23 cellular contexts compared by ENCODE assay signal in the genomic region with DNA sequence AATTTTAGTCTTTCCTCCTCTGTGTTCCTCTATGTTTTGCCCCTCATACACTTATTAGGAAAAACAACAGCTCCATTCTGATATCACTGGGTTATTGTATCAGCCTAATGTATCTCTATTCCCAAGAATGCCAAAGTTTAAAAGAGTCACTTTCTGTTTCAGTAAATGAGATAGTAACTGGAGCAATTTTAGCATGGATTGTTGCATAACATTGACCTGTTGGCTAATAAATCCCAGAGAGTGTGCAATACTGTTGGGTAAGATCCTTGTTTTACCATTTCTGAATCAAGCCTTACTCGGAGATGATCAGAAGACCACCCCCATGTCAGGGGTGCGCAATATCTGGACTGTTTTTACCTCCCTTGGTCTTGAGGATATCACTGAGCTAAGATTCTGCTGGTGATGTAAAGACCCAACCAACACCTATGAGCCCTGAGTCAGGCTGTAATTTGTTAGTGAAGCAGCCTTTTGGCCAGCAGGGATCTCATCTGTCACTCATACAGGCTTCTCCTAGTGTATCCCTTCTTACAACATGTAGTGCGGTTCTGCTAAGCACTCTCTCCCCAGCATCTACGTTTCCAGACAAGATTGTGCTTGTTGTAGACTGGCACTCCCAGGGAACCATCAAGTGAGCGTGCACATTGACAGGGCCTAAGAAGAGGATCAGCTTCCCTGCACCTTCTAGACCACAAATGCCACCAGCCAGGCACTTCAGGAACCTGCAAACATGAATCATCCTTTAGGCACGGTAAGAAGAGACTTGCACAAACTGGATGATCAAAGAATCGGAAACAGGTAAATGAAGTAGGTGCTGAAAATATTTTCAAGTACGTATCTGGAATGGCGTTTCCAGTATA. TPM values are rescaled to one million over a fixed set of nuclear protein-coding genes. Genes with fewer than 3 reads are reported as not detected.
DNase-seq lines count a peak whose midpoint lies in the region; ATAC-seq and TF ChIP-seq lines count a peak whose summit lies in the region.
"Had no signal": no experiment of that assay in that cellular context is flagged by ENCODE, and none has a peak within 500 bp of the region (broad histone marks: within the 10 kb centered on the region; RNA-seq: fewer than 3 reads in every experiment).

No MANE protein-coding gene starts in this region.

- no peak overlapping the region for H2AFZ ChIP-seq in PC-9
- H2AFZ ChIP-seq: neural progenitor cell had no signal

- POLR2A ChIA-PET in PC-9 (lab: Charles Lee; ENCODE audit: unreplicated experiment) = no interaction called here

- H3K79me2 ChIP-seq in PC-9 (ENCODE audit: low read depth) = no peaks in the 10 kb centered on the region

- peak; percentile 74 for DNase-seq in SIG-M5 treated with dmso at 0.1 percent for 504 hours (lab: John Stamatoyannopoulos, UW; ENCODE audit: unreplicated experiment)
- DNase-seq in SIG-M5 (lab: John Stamatoyannopoulos, UW) = no peak
- DNase-seq in PC-9 = peak; percentile 30 to 85
- DNase-seq in fibroblast of gingiva (ENCODE audit: low read depth) = peak; percentile 16
- peak; percentile 60 for DNase-seq in renal cortical epithelial cell (ENCODE audit: low read depth)
- no peak for DNase-seq in NCI-H1436 (lab: John Stamatoyannopoulos, UW)
- DNase-seq in activated gamma-delta T cell (lab: John Stamatoyannopoulos, UW) = no peak
- DNase-seq: activated CD4-positive, alpha-beta T cell treated with anti-CD3 and anti-CD28 coated beads, Interleukin-2, amount 10 ng/mL, durations not matched to agents 7 days and 5 days; activated naive CD4-positive, alpha-beta T cell; dermis blood vessel endothelial cell; DMS79 treated with DMSO at 0.1 percent for 48 hours; HFFc6; kidney; midbrain; MM.1S; NCI-H2081 treated with DMSO at 0.1 percent for 48 hours; NCI-H526; stimulated activated naive CD8-positive, alpha-beta T cell treated with anti-CD3 and anti-CD28 coated beads, Interleukin-15, amount 100 ng/mL, for 72 hours had no signal

- H3F3A ChIP-seq in PC-9 (ENCODE audit: insufficient read depth, low read depth) = peaks cover 9% of the 10 kb centered on the region; the same call in 1 of the 2 replicates

- H3K27me3 ChIP-seq in PC-9 (ENCODE audit: insufficient read depth, low read depth) = no peaks in the 10 kb centered on the region
- H3K27me3 ChIP-seq: neural progenitor cell, right atrium auricular region had no signal

- TF ChIP-seq CTCF in PC-9 (conservative IDR thresholded peaks at IDR 0.05) = no peak

- H3K4me2 ChIP-seq in PC-9 = peak overlapping the region; percentile 4; the same call in 1 of the 2 replicates
- H3K4me2 ChIP-seq: neural progenitor cell had no signal

- H3K27ac ChIP-seq in PC-9 = no peak overlapping the region
- H3K27ac ChIP-seq: C4-2B, neural progenitor cell, right atrium auricular region had no signal

- no peak overlapping the region for H3K4me3 ChIP-seq in PC-9
- H3K4me3 ChIP-seq: neural progenitor cell, right atrium auricular region had no signal

- BruUV-seq in PC-9 (replicated peaks; lab: Mats Ljungman, UMichigan) = no TSS peak

- peaks cover 12% of the 10 kb centered on the region for H3K4me1 ChIP-seq in PC-9 (replicated peaks; ENCODE audit: insufficient read depth)
- H3K4me1 ChIP-seq: neural progenitor cell, right atrium auricular region had no signal

- ATAC-seq in HG03139 (IDR thresholded peaks at IDR 0.05; ENCODE audit: unreplicated experiment) = no peak
- ATAC-seq: SK-N-SH treated with all-trans-retinoic acid at 6 μM for 48 hours; stimulated activated naive CD8-positive, alpha-beta T cell treated with anti-CD3 and anti-CD28 coated beads, Interleukin-15, amount 100 ng/mL, for 72 hours had no signal

- no peaks in the 10 kb centered on the region for H3K36me3 ChIP-seq in PC-9 (ENCODE audit: low read depth)
- H3K36me3 ChIP-seq: neural progenitor cell, right atrium auricular region had no signal

- H4K20me1 ChIP-seq in PC-9 (ENCODE audit: insufficient read depth) = no peaks in the 10 kb centered on the region

- no peaks in the 10 kb centered on the region for H3K9me2 ChIP-seq in PC-9 (ENCODE audit: insufficient read depth)

- no peaks in the 10 kb centered on the region for H3K9me3 ChIP-seq in PC-9 (ENCODE audit: insufficient read depth, low read depth)
- H3K9me3 ChIP-seq: right atrium auricular region had no signal

- intact Hi-C loops in PC-9 (cut with micrococcal nuclease; ENCODE audit: unreplicated experiment) = no loop called here

- CTCF ChIA-PET in PC-9 (lab: Charles Lee) = no interaction called here

RNA-seq across cellular contexts. Expression of a gene that starts 11.5 kb away (rescaled TPM):
- total RNA-seq in PC-9 (2021) (0.28 and 0.57 TPM in 2 replicates), renal cortical epithelial cell (0.40 and 1.7 TPM in 2 replicates)

Comparison
In these comparisons a context has a peak if more than half of its experiments do, and no peak if none do; other contexts are left out.
1. DNase-seq: peak in SIG-M5 treated with dmso at 0.1 percent for 504 hours (single experiment), PC-9 (2 of 2), fibroblast of gingiva (single experiment) and renal cortical epithelial cell (single experiment); none in SIG-M5 (single experiment), NCI-H1436 (single experiment) and activated gamma-delta T cell (single experiment).